ENCODE assay signal across 9 cellular contexts in the genomic region with DNA sequence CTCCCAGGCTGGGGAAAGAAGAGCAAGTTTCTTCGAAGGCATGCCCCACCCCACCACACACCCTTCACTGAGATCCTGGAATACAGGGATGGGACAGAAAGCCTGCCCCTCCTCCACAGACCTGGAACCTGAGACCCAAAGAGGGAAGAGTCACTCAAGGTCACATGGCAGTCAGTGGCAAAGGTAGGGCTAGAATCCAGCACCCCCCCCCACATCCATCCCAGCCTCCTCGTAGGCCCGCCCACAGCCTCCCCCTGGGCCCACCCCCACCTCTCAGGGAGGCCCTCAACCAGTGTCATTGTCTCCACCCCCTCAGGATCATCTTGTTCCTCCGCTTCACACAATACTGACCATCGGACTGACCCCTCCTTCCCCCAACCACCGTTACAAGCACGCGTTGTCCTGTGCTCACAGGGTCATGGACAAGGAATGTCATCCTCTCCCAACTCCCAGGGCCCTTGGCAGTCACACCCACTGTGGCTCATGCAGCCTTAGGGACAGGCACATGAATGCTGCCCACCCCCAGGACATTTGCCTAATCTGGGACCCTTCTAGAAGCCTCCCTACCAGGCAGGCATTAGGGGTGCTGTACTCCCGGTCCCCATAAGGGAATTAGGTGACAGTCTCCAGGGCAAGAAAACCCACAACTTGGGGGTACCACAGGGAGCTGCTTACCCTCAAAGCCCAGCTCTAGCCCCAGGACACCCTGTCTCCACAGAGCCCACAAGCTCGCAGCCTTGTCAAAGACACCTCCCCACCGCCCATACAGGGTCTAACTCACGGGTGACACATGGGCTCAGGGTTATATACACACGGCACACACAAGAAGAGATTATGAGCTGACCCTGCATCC. TPM values are rescaled to one million over a fixed set of nuclear protein-coding genes. Genes with fewer than 3 reads are reported as not detected.
A peak's percentile ranks its signal among the peaks of the same experiment; 100 is the strongest.
DNase-seq lines count a peak whose midpoint lies in the region; ATAC-seq, FAIRE-seq and TF ChIP-seq lines count a peak whose summit lies in the region.
"Had no signal": no experiment of that assay in that cellular context is flagged by ENCODE, and none has a peak within 500 bp of the region (broad histone marks: within the 10 kb centered on the region; RNA-seq: fewer than 3 reads in every experiment).

No MANE protein-coding gene starts in this region.

- BruUV-seq in Caco-2 (replicated peaks; lab: Mats Ljungman, UMichigan): no TSS peak

- POLR2A ChIA-PET in Caco-2 (lab: Charles Lee): no interaction called here
- POLR2A ChIA-PET in naive thymus-derived CD8-positive, alpha-beta T cell (lab: Charles Lee): interaction anchor here (1.0 to 3.7 kb wide), 4 partner anchors 8 to 42 kb away, joined by 3 to 29 read pairs (median 14); no protein-coding TSS in a partner anchor

- peaks cover 11% of the 10 kb centered on the region for H3K4me1 Mint-ChIP-seq in Caco-2 (ENCODE audit: low read depth, unreplicated experiment)
- H3K4me1 Mint-ChIP-seq in IgD-negative memory B cell: peaks cover 16 to 28% (median 26%) of the 10 kb centered on the region in 3 donors
- H3K4me1 Mint-ChIP-seq in astrocyte (ENCODE audit: low read depth, unreplicated experiment): peaks cover 12% of the 10 kb centered on the region
- peaks cover 28 to 58% (median 47%) of the 10 kb centered on the region in 4 donors for H3K4me1 Mint-ChIP-seq in naive thymus-derived CD8-positive, alpha-beta T cell

- FAIRE-seq in astrocyte (lab: Jason Lieb, UNC): no peak

- no peaks in the 10 kb centered on the region for H3K79me2 ChIP-seq in astrocyte (ENCODE audit: insufficient read depth, low read length)

- H3K36me3 Mint-ChIP-seq in Caco-2 (ENCODE audit: insufficient read depth, unreplicated experiment) (peaks cover 7% of the 10 kb centered on the region), IgD-negative memory B cell (no peaks in the 10 kb centered on the region), astrocyte (ENCODE audit: low read depth, unreplicated experiment) (no peaks in the 10 kb centered on the region)
- no peaks in the 10 kb centered on the region for H3K36me3 Mint-ChIP-seq in naive thymus-derived CD8-positive, alpha-beta T cell

- no peak overlapping the region for H3K27ac ChIP-seq in astrocyte (ENCODE audit: low read depth, low read length)

- TF ChIP-seq CTCF in Caco-2 (IDR thresholded peaks at IDR 0.05; ENCODE audit: insufficient read depth in 1 of 2, low read depth in 1 of 2, low read length in 1 of 2, severe bottlenecking in 1 of 2, unreplicated experiment in 1 of 2): no peak
- no peak for TF ChIP-seq CTCF in astrocyte (IDR thresholded peaks at IDR 0.05; ENCODE audit: insufficient read depth, low read depth, low read length)

- no peak overlapping the region for H3K4me2 ChIP-seq in astrocyte (ENCODE audit: low read length)

- H3K4me3 ChIP-seq in Caco-2 (ENCODE audit: low read depth, low read length): peak overlapping the region; percentile 28; the same call in 1 of the 2 replicates
- no peak overlapping the region for H3K4me3 ChIP-seq in astrocyte (ENCODE audit: insufficient read depth, low read depth, low read length)

- H3K4me1 ChIP-seq in Caco-2 (peaks cover 16% of the 10 kb centered on the region), astrocyte (ENCODE audit: insufficient read depth, low read length) (peaks cover 5% of the 10 kb centered on the region)

- H3K9me3 ChIP-seq in Caco-2 (no peaks in the 10 kb centered on the region), astrocyte (ENCODE audit: insufficient read depth, low read depth, low read length) (no peaks in the 10 kb centered on the region)

- H3K9me3 Mint-ChIP-seq in Caco-2 (ENCODE audit: unreplicated experiment) (no peaks in the 10 kb centered on the region), IgD-negative memory B cell (peaks cover 0 to 1% (median 0%) of the 10 kb centered on the region in 3 donors), astrocyte (ENCODE audit: unreplicated experiment) (no peaks in the 10 kb centered on the region)
- no peaks in the 10 kb centered on the region for H3K9me3 Mint-ChIP-seq in naive thymus-derived CD8-positive, alpha-beta T cell

- H2AFZ ChIP-seq in astrocyte (ENCODE audit: low read depth, low read length): no peak overlapping the region

- no peak for ATAC-seq in naive thymus-derived CD8-positive, alpha-beta T cell
- no peak for ATAC-seq in GM21529 (IDR thresholded peaks at IDR 0.05; ENCODE audit: unreplicated experiment)

- CTCF ChIA-PET in Caco-2 (lab: Charles Lee): interaction anchor here (1.0 kb wide), 2 partner anchors 14 to 52 kb away, joined by 3 to 4 read pairs; partner anchors contain the start of gene ABCB8

- no peak overlapping the region for H3K9ac ChIP-seq in astrocyte (ENCODE audit: low read length)

- no peak overlapping the region for H3K27ac Mint-ChIP-seq in Caco-2 (ENCODE audit: unreplicated experiment)
- peak overlapping the region; percentile 31 to 62 (median 55) for H3K27ac Mint-ChIP-seq in IgD-negative memory B cell
- no peak overlapping the region for H3K27ac Mint-ChIP-seq in astrocyte (ENCODE audit: unreplicated experiment)
- peak overlapping the region in 6 of 10 donors; percentile 32 to 75 (median 43) for H3K27ac Mint-ChIP-seq in naive thymus-derived CD8-positive, alpha-beta T cell

- H3K27me3 Mint-ChIP-seq in Caco-2 (ENCODE audit: insufficient read depth, unreplicated experiment) (peaks cover 17% of the 10 kb centered on the region), IgD-negative memory B cell (peaks cover 33% of the 10 kb centered on the region), astrocyte (ENCODE audit: low read depth, unreplicated experiment) (peaks cover 38% of the 10 kb centered on the region)
- H3K27me3 Mint-ChIP-seq in naive thymus-derived CD8-positive, alpha-beta T cell: peaks cover 7 to 39% (median 22%) of the 10 kb centered on the region in 5 donors

- intact Hi-C loops in Caco-2 (cut with micrococcal nuclease; ENCODE audit: unreplicated experiment): no loop called here

- H3K27me3 ChIP-seq in Caco-2 (replicated peaks; ENCODE audit: control insufficient read depth, insufficient read depth, low read length) (no peaks in the 10 kb centered on the region), astrocyte (ENCODE audit: insufficient read depth, low read length) (peaks cover 49% of the 10 kb centered on the region)

- no peaks in the 10 kb centered on the region for H3K36me3 ChIP-seq in Caco-2 (ENCODE audit: control insufficient read depth, insufficient read depth, low read length)
- no peaks in the 10 kb centered on the region for H3K36me3 ChIP-seq in astrocyte (ENCODE audit: insufficient read depth, low read length)

- no peak for DNase-seq in Caco-2
- DNase-seq in astrocyte (ENCODE audit: low read depth): no peak
- DNase-seq in naive thymus-derived CD8-positive, alpha-beta T cell: no peak
- no peak for DNase-seq in central memory CD4-positive, alpha-beta T cell
- DNase-seq in NCI-H524 treated with DMSO at 0.1 percent for 48 hours (lab: John Stamatoyannopoulos, UW): no peak
- no peak for DNase-seq in NCI-H446 treated with DMSO at 0.1 percent for 48 hours (lab: John Stamatoyannopoulos, UW)
- DNase-seq: T-helper 9 cell had no signal

- peaks cover 8% of the 10 kb centered on the region for H4K20me1 ChIP-seq in astrocyte (ENCODE audit: insufficient read depth, low read length)

- H3K4me3 Mint-ChIP-seq in Caco-2 (ENCODE audit: unreplicated experiment) (peak overlapping the region; percentile 66), IgD-negative memory B cell (peak overlapping the region; percentile 75 to 88 (median 81)), astrocyte (ENCODE audit: unreplicated experiment) (peak overlapping the region; percentile 82)
- peak overlapping the region; percentile 66 to 90 (median 82) for H3K4me3 Mint-ChIP-seq in naive thymus-derived CD8-positive, alpha-beta T cell

RNA-seq across cellular contexts. Expression of gene KCNH2, which starts 1.4 kb away (rescaled TPM):
- total RNA-seq in Caco-2 (2022): 0.60 and 0.66 TPM in 2 replicates
- 2.5 TPM for polyA plus RNA-seq in IgD-negative memory B cell
- total RNA-seq in astrocyte: 4.5 and 4.6 TPM in 2 replicates
- total RNA-seq in naive thymus-derived CD8-positive, alpha-beta T cell: 1 to 10 TPM; 1.3 to 1.6 TPM
- polyA plus RNA-seq in naive thymus-derived CD8-positive, alpha-beta T cell: 1 to 10 TPM in 2 of 3 donors, under 1 TPM in 1; 0.45 to 2.5 (median 1.5) TPM

RNA-seq across cellular contexts. Expression of gene NOS3, which starts 14.1 kb away (rescaled TPM):
- 1.1 TPM in 1 of 2 replicates, not detected in the other for total RNA-seq in Caco-2 (2022)
- 2.0 TPM for polyA plus RNA-seq in IgD-negative memory B cell
- total RNA-seq in astrocyte: 1.8 and 2.0 TPM in 2 replicates
- 1 to 10 TPM; 1.7 to 1.8 TPM for total RNA-seq in naive thymus-derived CD8-positive, alpha-beta T cell
- 1 to 10 TPM; 1.4 to 3.3 (median 2.0) TPM for polyA plus RNA-seq in naive thymus-derived CD8-positive, alpha-beta T cell

RNA-seq across cellular contexts. Expression of gene ATG9B, which starts 47.5 kb away (rescaled TPM):
- total RNA-seq in Caco-2 (2022) (4.3 and 4.8 TPM in 2 replicates), astrocyte (1.8 and 2.2 TPM in 2 replicates)
- polyA plus RNA-seq in IgD-negative memory B cell: 11.2 TPM
- 10 to 100 TPM; 34.6 to 42.2 TPM for total RNA-seq in naive thymus-derived CD8-positive, alpha-beta T cell
- polyA plus RNA-seq in naive thymus-derived CD8-positive, alpha-beta T cell: 10 to 100 TPM in 2 of 3 donors, 1 to 10 TPM in 1; 9.2 to 39.1 (median 24.7) TPM

RNA-seq across cellular contexts. Expression of gene ABCB8, which starts 51.5 kb away (rescaled TPM):
- total RNA-seq in Caco-2 (2022): 30.1 and 30.8 TPM in 2 replicates
- 21.6 TPM for polyA plus RNA-seq in IgD-negative memory B cell
- total RNA-seq in astrocyte: 52.2 and 53.3 TPM in 2 replicates
- total RNA-seq in naive thymus-derived CD8-positive, alpha-beta T cell: 10 to 100 TPM; 71.3 to 74.7 TPM
- 10 to 100 TPM; 17.1 to 18.4 (median 17.4) TPM for polyA plus RNA-seq in naive thymus-derived CD8-positive, alpha-beta T cell

Comparison
In these comparisons a context has a peak if more than half of its experiments do, and no peak if none do; other contexts are left out.
1. H3K27ac Mint-ChIP-seq: peak in IgD-negative memory B cell (3 of 3) and naive thymus-derived CD8-positive, alpha-beta T cell (6 of 10); none in Caco-2 (single experiment) and astrocyte (single experiment).
2. Peak in every context shown above with its lines, with median percentiles within 50 percentile points of each other: H3K4me3 Mint-ChIP-seq.